In genomic region chr20:21280496-21281016, GRCh38 we compare ENCODE assay signal across 1 cellular context.
A peak's percentile ranks its signal among the peaks of the same experiment; 100 is the strongest.
TF ChIP-seq lines count a peak whose summit lies in the region.

No MANE protein-coding gene starts in this region.

TF ChIP-seq in HepG2, 621 proteins besides CTCF, POLR2A, EP300 and RAD21 (continued from another document and continues in another):
- TF ChIP-seq E2F5 (CRISPR knock-in tag; conservative IDR thresholded peaks at IDR 0.05) (no peak), NCOA1 (CRISPR knock-in tag; IDR thresholded peaks at IDR 0.05) (peak; percentile 55; the same call in 1 of the 2 replicates), AKNA (CRISPR knock-in tag; IDR thresholded peaks at IDR 0.05; ENCODE audit: borderline replicate concordance) (no peak), YY1 (IDR thresholded peaks at IDR 0.05; ENCODE audit: insufficient read depth, insufficient replicate concordance, low read depth, low read length) (no peak), ZNF589 (CRISPR knock-in tag; conservative IDR thresholded peaks at IDR 0.05) (no peak), THRA (CRISPR knock-in tag; IDR thresholded peaks at IDR 0.05; ENCODE audit: borderline replicate concordance) (0 out of 2 replicates have a peak, but pooled peaks have one; percentile 33), ESRRA (CRISPR knock-in tag; IDR thresholded peaks at IDR 0.05; ENCODE audit: low read depth) (0 out of 2 replicates have a peak, but pooled peaks have one; percentile 52), ZNF207 (IDR thresholded peaks at IDR 0.05; ENCODE audit: borderline replicate concordance) (no peak), DPF2 (CRISPR knock-in tag; IDR thresholded peaks at IDR 0.05; ENCODE audit: borderline replicate concordance, low read depth) (peak; percentile 55; the same call in 1 of the 2 replicates), HNF1A (IDR thresholded peaks at IDR 0.05; ENCODE audit: low read depth) (peak; percentile 66; the same call in 1 of the 2 replicates), HNF1A (CRISPR knock-in tag; IDR thresholded peaks at IDR 0.05; ENCODE audit: borderline replicate concordance) (peak; percentile 44; the same call in 1 of the 2 replicates), ZSCAN31 (CRISPR knock-in tag; IDR thresholded peaks at IDR 0.05; ENCODE audit: low read depth) (no peak), KDM1A (CRISPR knock-in tag; IDR thresholded peaks at IDR 0.05) (peak; percentile 95), KLF13 (CRISPR knock-in tag; IDR thresholded peaks at IDR 0.05) (0 out of 2 replicates have a peak, but pooled peaks have one; percentile 52), MYC (CRISPR knock-in tag; IDR thresholded peaks at IDR 0.05; ENCODE audit: borderline replicate concordance) (no peak), ZHX1 (CRISPR knock-in tag; IDR thresholded peaks at IDR 0.05; ENCODE audit: low read depth) (no peak), BATF2 (CRISPR knock-in tag; IDR thresholded peaks at IDR 0.05) (no peak), ZNF687 (CRISPR knock-in tag; IDR thresholded peaks at IDR 0.05) (0 out of 2 replicates have a peak, but pooled peaks have one; percentile 15), STAG1 (CRISPR knock-in tag; IDR thresholded peaks at IDR 0.05) (no peak), RFX1 (IDR thresholded peaks at IDR 0.05) (no peak), FIP1L1 (IDR thresholded peaks at IDR 0.05; ENCODE audit: borderline replicate concordance, insufficient read depth, low read depth, low read length) (no peak), ZNF562 (CRISPR knock-in tag; IDR thresholded peaks at IDR 0.05; ENCODE audit: borderline replicate concordance) (no peak), RFXANK (CRISPR knock-in tag; IDR thresholded peaks at IDR 0.05) (no peak), ZUFSP (CRISPR knock-in tag; IDR thresholded peaks at IDR 0.05; ENCODE audit: borderline replicate concordance) (no peak), NR0B2 (CRISPR knock-in tag; IDR thresholded peaks at IDR 0.05) (no peak), NFYB (CRISPR knock-in tag; IDR thresholded peaks at IDR 0.05) (0 out of 2 replicates have a peak, but pooled peaks have one; percentile 11), NFYC (CRISPR knock-in tag; IDR thresholded peaks at IDR 0.05) (no peak), ASH2L (IDR thresholded peaks at IDR 0.05; ENCODE audit: insufficient read length, low read depth, low read length) (no peak), ZNF660 (CRISPR knock-in tag; IDR thresholded peaks at IDR 0.05; ENCODE audit: borderline replicate concordance, low read depth) (no peak), TBL1XR1 (IDR thresholded peaks at IDR 0.05; ENCODE audit: borderline replicate concordance, low read length, partially characterized antibody) (no peak), AKAP8 (CRISPR knock-in tag; IDR thresholded peaks at IDR 0.05) (no peak), ZNF414 (CRISPR knock-in tag; IDR thresholded peaks at IDR 0.05) (no peak), POLR2AphosphoS2 (IDR thresholded peaks at IDR 0.05; ENCODE audit: low read depth, low read length) (no peak), ZNF549 (CRISPR knock-in tag; IDR thresholded peaks at IDR 0.05) (no peak)
